In the genomic region with DNA sequence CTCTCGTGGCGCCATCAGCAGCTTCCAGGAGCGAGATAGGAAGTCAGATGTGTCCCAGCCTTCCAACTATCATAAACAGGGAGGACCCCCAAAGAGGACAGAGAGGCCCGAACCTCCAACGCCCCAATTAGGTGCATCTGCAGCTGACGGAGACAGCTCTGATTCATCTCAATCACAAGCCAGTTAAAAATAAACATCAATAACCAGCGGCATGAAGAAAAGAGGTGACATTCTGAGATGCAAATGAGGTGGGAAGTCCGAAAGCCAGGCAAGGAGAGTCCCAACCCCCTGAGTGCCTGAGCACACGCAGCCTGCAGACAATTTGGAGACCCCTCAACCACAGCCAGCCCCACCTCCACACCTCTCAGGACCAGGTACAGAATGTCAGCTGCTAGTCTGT, we compare ENCODE assay signal across 20 cellular contexts.
"Had no signal": no experiment of that assay in that cellular context is flagged by ENCODE, and none has a peak within 500 bp of the region (broad histone marks: within the 10 kb centered on the region; RNA-seq: fewer than 3 reads in every experiment).

No MANE protein-coding gene starts in this region.

- H3K27ac ChIP-seq: ascending aorta, coronary artery, sigmoid colon, stomach, thoracic aorta, upper lobe of left lung had no signal

- DNase-seq: activated CD4-positive, alpha-beta T cell treated with anti-CD3 and anti-CD28 coated beads for 48 hours; activated CD4-positive, CD25-positive, alpha-beta regulatory T cell; activated CD8-positive, alpha-beta T cell treated with anti-CD3 and anti-CD28 coated beads for 36 hours; activated gamma-delta T cell; activated T-cell treated with anti-CD3 and anti-CD28 coated beads, Interleukin-2, amount 50 U/mL, for 24 hours; erythroblast; foreskin melanocyte; hypothalamus; islet precursor cell; nucleus accumbens; sigmoid colon; stimulated activated CD4-positive, alpha-beta T cell treated with anti-CD3 and anti-CD28 coated beads, Interleukin-4, amount 100 ng/mL, for 24 hours; stomach; upper lobe of left lung had no signal

- H3K9me3 ChIP-seq: ascending aorta, sigmoid colon, stomach, thoracic aorta, upper lobe of left lung had no signal

- ATAC-seq: activated CD8-positive, alpha-beta T cell treated with anti-CD3 and anti-CD28 coated beads for 36 hours; natural killer cell treated with Interleukin-12 subunit alpha and Interleukin-12 subunit beta and Interleukin-15 and Interleukin-18, amount 100 ng/mL, for 72 hours; stimulated activated effector memory CD8-positive, alpha-beta T cell treated with anti-CD3 and anti-CD28 coated beads, Interleukin-12 subunit alpha, Interleukin-12 subunit beta, amount 100 ng/mL, for 72 hours had no signal

- H3K36me3 ChIP-seq: ascending aorta, sigmoid colon, stomach, thoracic aorta, upper lobe of left lung had no signal

- H3K4me3 ChIP-seq: ascending aorta, coronary artery, lung, sigmoid colon, stomach, thoracic aorta, upper lobe of left lung had no signal

- H3K4me1 ChIP-seq: ascending aorta, sigmoid colon, stomach, upper lobe of left lung had no signal

- H3K27me3 ChIP-seq: ascending aorta, upper lobe of left lung had no signal
